ENCODE assay signal across 18 cellular contexts in genomic region chr14:104293231-104293841, GRCh38.
A peak's percentile ranks its signal among the peaks of the same experiment; 100 is the strongest.
DNase-seq lines count a peak whose midpoint lies in the region; ATAC-seq and TF ChIP-seq lines count a peak whose summit lies in the region.
"Had no signal": no experiment of that assay in that cellular context is flagged by ENCODE, and none has a peak within 500 bp of the region (broad histone marks: within the 10 kb centered on the region; RNA-seq: fewer than 3 reads in every experiment).

No MANE protein-coding gene starts in this region.

- DNase-seq in activated CD4-positive, CD25-positive, alpha-beta regulatory T cell treated with anti-CD3 and anti-CD28 coated beads, Interleukin-2, amount 50 U/mL, for 72 hours = peak; percentile 5
- DNase-seq in activated CD4-positive, CD25-positive, alpha-beta regulatory T cell (lab: John Stamatoyannopoulos, UW) = no peak
- DNase-seq in WTC11 (ENCODE audit: low spot score) = peak; percentile 9
- peak; percentile 54 for DNase-seq in islet precursor cell
- peak; percentile 39 for DNase-seq in spleen
- DNase-seq in midbrain (lab: John Stamatoyannopoulos, UW) = no peak
- no peak for DNase-seq in SIG-M5 (lab: John Stamatoyannopoulos, UW)
- no peak for DNase-seq in Ammon's horn (ENCODE audit: low spot score)
- DNase-seq: activated CD4-positive, alpha-beta T cell treated with anti-CD3 and anti-CD28 coated beads for 48 hours; anterior cingulate cortex; C1 segment of cervical spinal cord; foreskin keratinocyte; NCI-H1105; NCI-H510A treated with DMSO at 0.1 percent for 48 hours; nephron progenitor cell; stimulated activated CD4-positive, alpha-beta T cell treated with anti-CD3 and anti-CD28 coated beads, Interleukin-12 subunit alpha, Interleukin-12 subunit beta, amount 100 ng/mL, for 4 hours had no signal

- no peak overlapping the region for H3K4me3 Mint-ChIP-seq in WTC11
- H3K4me3 Mint-ChIP-seq: central memory CD8-positive, alpha-beta T cell; mesothelial cell of epicardium; nephron progenitor cell had no signal

- H3K4me3 ChIP-seq in spleen = no peak overlapping the region

- H3K27me3 ChIP-seq in spleen (replicated peaks in 1 of 7) = peaks cover 0 to 50% (median 10%) of the 10 kb centered on the region in 7 donors
- H3K27me3 ChIP-seq: foreskin keratinocyte had no signal

- POLR2A ChIA-PET in WTC11 (lab: Charles Lee) = no interaction called here

- peaks cover 12% of the 10 kb centered on the region for H3K9me3 Mint-ChIP-seq in WTC11
- H3K9me3 Mint-ChIP-seq: mesothelial cell of epicardium had no signal

- 57 to 68% (median 61%) methylated on average over 10 to 15 of the region's 15 CpGs for WGBS in spleen, 5 donors

- H3K27ac Mint-ChIP-seq in WTC11 = no peak overlapping the region
- H3K27ac Mint-ChIP-seq: mesothelial cell of epicardium, nephron progenitor cell had no signal

- TF ChIP-seq CTCF in WTC11 (IDR thresholded peaks at IDR 0.05) = no peak
- no peak for TF ChIP-seq CTCF in spleen (IDR thresholded peaks at IDR 0.05 in 8 of 11, conservative IDR thresholded peaks at IDR 0.05 in 3 of 11)

- peaks cover 52% of the 10 kb centered on the region for H3K4me1 Mint-ChIP-seq in WTC11
- H3K4me1 Mint-ChIP-seq: central memory CD8-positive, alpha-beta T cell had no signal

- intact Hi-C loops in spleen (cut with DNase I; ENCODE audit: low total_unique reads) = no loop called here

- H3K27ac ChIP-seq in spleen = no peak overlapping the region
- H3K27ac ChIP-seq: foreskin keratinocyte had no signal

- no peak for ATAC-seq in WTC11
- ATAC-seq: foreskin keratinocyte had no signal

- no peaks in the 10 kb centered on the region for H3K9me3 ChIP-seq in spleen

- no peaks in the 10 kb centered on the region; the same call in 1 of the 2 replicates for H3K27me3 Mint-ChIP-seq in WTC11 (ENCODE audit: low read depth)

- no peak for TF ChIP-seq POLR2A in spleen (IDR thresholded peaks at IDR 0.05)

- peaks cover 0 to 41% (median 12%) of the 10 kb centered on the region in 6 donors for H3K4me1 ChIP-seq in spleen
- H3K4me1 ChIP-seq: foreskin keratinocyte had no signal

- no peaks in the 10 kb centered on the region for H3K36me3 Mint-ChIP-seq in WTC11
- H3K36me3 Mint-ChIP-seq: mesothelial cell of epicardium had no signal

- no peaks in the 10 kb centered on the region for H3K36me3 ChIP-seq in spleen

- CTCF ChIA-PET in WTC11 (lab: Charles Lee) = interaction anchor here (0.6 to 2.0 kb wide), 10 partner anchors 9 to 375 kb away, joined by 3 to 10 read pairs (median 4); no protein-coding TSS in a partner anchor

TF ChIP-seq in WTC11, 78 proteins besides CTCF, POLR2A, EP300 and RAD21:
- TF ChIP-seq JUN (CRISPR knock-in tag; IDR thresholded peaks at IDR 0.05) (no peak), ZBTB21 (CRISPR knock-in tag; IDR thresholded peaks at IDR 0.05; ENCODE audit: borderline replicate concordance) (no peak), ZNF121 (CRISPR knock-in tag; IDR thresholded peaks at IDR 0.05) (no peak)
- TF ChIP-seq, protein P1, sequence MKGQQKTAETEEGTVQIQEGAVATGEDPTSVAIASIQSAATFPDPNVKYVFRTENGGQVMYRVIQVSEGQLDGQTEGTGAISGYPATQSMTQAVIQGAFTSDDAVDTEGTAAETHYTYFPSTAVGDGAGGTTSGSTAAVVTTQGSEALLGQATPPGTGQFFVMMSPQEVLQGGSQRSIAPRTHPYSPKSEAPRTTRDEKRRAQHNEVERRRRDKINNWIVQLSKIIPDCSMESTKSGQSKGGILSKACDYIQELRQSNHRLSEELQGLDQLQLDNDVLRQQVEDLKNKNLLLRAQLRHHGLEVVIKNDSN (CRISPR knock-in tag; IDR thresholded peaks at IDR 0.05) = no peak
TF ChIP-seq in WTC11: peak in this region for 0.

Comparison
In these comparisons a context has a peak if more than half of its experiments do, and no peak if none do; other contexts are left out.
1. DNase-seq: peak in activated CD4-positive, CD25-positive, alpha-beta regulatory T cell treated with anti-CD3 and anti-CD28 coated beads, Interleukin-2, amount 50 U/mL, for 72 hours (single experiment), WTC11 (single experiment), islet precursor cell (single experiment) and spleen (single experiment); none in activated CD4-positive, CD25-positive, alpha-beta regulatory T cell (0 of 4), midbrain (single experiment), SIG-M5 (single experiment) and Ammon's horn (single experiment).